8 cellular contexts compared by ENCODE assay signal in the genomic region with DNA sequence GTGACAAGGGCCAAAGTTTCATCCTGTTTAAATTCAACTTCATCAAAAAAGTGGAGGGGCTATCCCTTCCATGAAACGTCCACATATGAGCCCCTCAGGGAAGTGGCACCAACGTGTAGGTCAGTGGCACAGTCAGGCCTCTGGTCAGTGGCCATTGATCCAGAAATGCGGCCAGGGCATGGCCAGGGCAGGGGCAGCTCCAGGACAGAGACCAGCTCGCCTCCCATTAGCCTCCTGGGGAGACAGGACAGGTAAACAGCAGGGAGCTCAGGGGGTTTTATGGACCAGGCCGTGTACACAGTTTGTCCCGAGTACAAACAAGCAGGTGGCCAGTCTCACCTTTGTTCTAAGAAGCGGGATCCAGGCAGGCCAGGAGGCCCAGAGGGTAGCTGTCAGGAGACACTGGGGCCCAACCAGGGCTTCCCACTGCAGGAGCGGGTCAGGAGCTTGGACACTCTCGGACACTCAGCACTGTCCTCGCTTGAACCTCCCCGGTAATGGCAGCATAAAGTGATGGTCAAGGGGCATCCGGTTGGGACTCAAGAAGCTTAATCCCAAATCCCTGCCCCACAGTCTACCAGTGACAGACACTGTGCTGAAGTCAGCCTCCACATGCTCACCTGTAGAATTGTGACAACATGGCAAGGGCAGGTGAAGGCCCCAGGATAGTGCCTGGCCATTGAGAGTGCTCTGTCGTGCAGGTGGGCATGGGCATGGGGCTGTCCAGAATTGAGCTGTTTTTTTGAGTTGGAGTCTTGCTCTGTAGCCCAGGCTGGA.
DNase-seq lines count a peak whose midpoint lies in the region; ATAC-seq and TF ChIP-seq lines count a peak whose summit lies in the region.

No MANE protein-coding gene starts in this region.

- no peak for ATAC-seq in stimulated activated naive CD8-positive, alpha-beta T cell treated with anti-CD3 and anti-CD28 coated beads, Interleukin-15, amount 100 ng/mL, for 72 hours
- ATAC-seq in stimulated activated naive CD8-positive, alpha-beta T cell treated with anti-CD3 and anti-CD28 coated beads, Interleukin-15, Interleukin-2, amounts not matched to agents 100 U/mL and 50 U/mL, for 24 hours = no peak
- ATAC-seq in mucosa of descending colon (peak; percentile 46), HG03196 (IDR thresholded peaks at IDR 0.05; ENCODE audit: unreplicated experiment) (no peak), GM21619 (IDR thresholded peaks at IDR 0.05; ENCODE audit: unreplicated experiment) (no peak)

- intact Hi-C loops in mucosa of descending colon (cut with DNase I, micrococcal nuclease) = no loop called here

- H3K4me3 Mint-ChIP-seq in stimulated activated naive CD8-positive, alpha-beta T cell treated with anti-CD3 and anti-CD28 coated beads, Interleukin-15, amount 100 ng/mL, for 72 hours = peak overlapping the region; percentile 19 to 39
- no peak overlapping the region for H3K4me3 Mint-ChIP-seq in activated naive CD8-positive, alpha-beta T cell treated with anti-CD3 and anti-CD28 coated beads for 36 hours

- no peaks in the 10 kb centered on the region for H3K36me3 Mint-ChIP-seq in activated naive CD8-positive, alpha-beta T cell treated with anti-CD3 and anti-CD28 coated beads for 36 hours

- peaks cover 18% of the 10 kb centered on the region for H3K4me1 ChIP-seq in mucosa of descending colon (ENCODE audit: low read depth)

- no peak overlapping the region for H3K4me3 ChIP-seq in mucosa of descending colon

- no peaks in the 10 kb centered on the region for H3K36me3 ChIP-seq in mucosa of descending colon (ENCODE audit: low read depth)

- peaks cover 49% of the 10 kb centered on the region for H3K4me1 Mint-ChIP-seq in stimulated activated naive CD8-positive, alpha-beta T cell treated with anti-CD3 and anti-CD28 coated beads, Interleukin-15, amount 100 ng/mL, for 72 hours
- H3K4me1 Mint-ChIP-seq in activated naive CD8-positive, alpha-beta T cell treated with anti-CD3 and anti-CD28 coated beads for 36 hours = peaks cover 24% of the 10 kb centered on the region

- peak overlapping the region; percentile 64 to 77 for H3K27ac Mint-ChIP-seq in stimulated activated naive CD8-positive, alpha-beta T cell treated with anti-CD3 and anti-CD28 coated beads, Interleukin-15, amount 100 ng/mL, for 72 hours
- H3K27ac Mint-ChIP-seq in activated naive CD8-positive, alpha-beta T cell treated with anti-CD3 and anti-CD28 coated beads for 36 hours = peak overlapping the region; percentile 83

- H3K9me3 Mint-ChIP-seq in stimulated activated naive CD8-positive, alpha-beta T cell treated with anti-CD3 and anti-CD28 coated beads, Interleukin-15, amount 100 ng/mL, for 72 hours = no peaks in the 10 kb centered on the region
- no peaks in the 10 kb centered on the region for H3K9me3 Mint-ChIP-seq in activated naive CD8-positive, alpha-beta T cell treated with anti-CD3 and anti-CD28 coated beads for 36 hours

- TF ChIP-seq CTCF in mucosa of descending colon (IDR thresholded peaks at IDR 0.05) = no peak

- no peaks in the 10 kb centered on the region for H3K27me3 Mint-ChIP-seq in stimulated activated naive CD8-positive, alpha-beta T cell treated with anti-CD3 and anti-CD28 coated beads, Interleukin-15, amount 100 ng/mL, for 72 hours
- H3K27me3 Mint-ChIP-seq in activated naive CD8-positive, alpha-beta T cell treated with anti-CD3 and anti-CD28 coated beads for 36 hours = peaks cover 3% of the 10 kb centered on the region

- no peak for DNase-seq in stimulated activated naive CD8-positive, alpha-beta T cell treated with anti-CD3 and anti-CD28 coated beads, Interleukin-15, amount 100 ng/mL, for 72 hours
- no peak for DNase-seq in stimulated activated naive CD8-positive, alpha-beta T cell treated with anti-CD3 and anti-CD28 coated beads, Interleukin-15, Interleukin-2, amounts not matched to agents 100 U/mL and 50 U/mL, for 24 hours
- DNase-seq in activated naive CD8-positive, alpha-beta T cell treated with anti-CD3 and anti-CD28 coated beads for 36 hours = no peak
- DNase-seq in mucosa of descending colon (peak in 2 of 3 donors; percentile 35 to 61), H4 (ENCODE audit: low spot score) (no peak), COLO829 (ENCODE audit: low spot score) (no peak)

- H3K9me3 ChIP-seq in mucosa of descending colon = no peaks in the 10 kb centered on the region

Comparison
In these comparisons a context has a peak if more than half of its experiments do, and no peak if none do; other contexts are left out.
1. DNase-seq: peak in mucosa of descending colon (2 of 3); none in stimulated activated naive CD8-positive, alpha-beta T cell treated with anti-CD3 and anti-CD28 coated beads, Interleukin-15, amount 100 ng/mL, for 72 hours (0 of 2), stimulated activated naive CD8-positive, alpha-beta T cell treated with anti-CD3 and anti-CD28 coated beads, Interleukin-15, Interleukin-2, amounts not matched to agents 100 U/mL and 50 U/mL, for 24 hours (single experiment), activated naive CD8-positive, alpha-beta T cell treated with anti-CD3 and anti-CD28 coated beads for 36 hours (single experiment), H4 (single experiment) and COLO829 (single experiment).